15 cellular contexts compared by ENCODE assay signal in genomic region chr14:55118761-55119160, GRCh38. TPM values are rescaled to one million over a fixed set of nuclear protein-coding genes. Genes with fewer than 3 reads are reported as not detected.
DNase-seq lines count a peak whose midpoint lies in the region; ATAC-seq, FAIRE-seq and TF ChIP-seq lines count a peak whose summit lies in the region.
"Had no signal": no experiment of that assay in that cellular context is flagged by ENCODE, and none has a peak within 500 bp of the region (broad histone marks: within the 10 kb centered on the region; RNA-seq: fewer than 3 reads in every experiment).

No MANE protein-coding gene starts in this region.

- peaks cover 5% of the 10 kb centered on the region for H3K9me3 Mint-ChIP-seq in natural killer cell treated with Interleukin-12 subunit alpha and Interleukin-12 subunit beta and Interleukin-15 and Interleukin-18, amount 100 ng/mL, for 72 hours
- no peaks in the 10 kb centered on the region for H3K9me3 Mint-ChIP-seq in activated T-cell treated with anti-CD3 and anti-CD28 coated beads, Interleukin-2, amount 50 U/mL, for 24 hours
- H3K9me3 Mint-ChIP-seq: H9 had no signal

- no peak for TF ChIP-seq POLR2A in endothelial cell of umbilical vein (IDR thresholded peaks at IDR 0.05; ENCODE audit: low read depth, low read length)

- no peak overlapping the region for H3K23ac ChIP-seq in neuronal stem cell (ENCODE audit: low read depth, low read length, poor library complexity)

- H3K36me3 ChIP-seq in Panc1 (ENCODE audit: control insufficient read depth, insufficient read depth, low read length): no peaks in the 10 kb centered on the region
- no peaks in the 10 kb centered on the region for H3K36me3 ChIP-seq in endothelial cell of umbilical vein (ENCODE audit: control insufficient read depth in 2 of 2, extremely low read depth in 1 of 2, insufficient read depth in 2 of 2, low read length in 2 of 2)
- no peaks in the 10 kb centered on the region for H3K36me3 ChIP-seq in neuronal stem cell (replicated peaks in 1 of 2; ENCODE audit: control insufficient read depth in 2 of 2, insufficient read depth in 2 of 2, low read length in 2 of 2)
- H3K36me3 ChIP-seq in thoracic aorta: no peaks in the 10 kb centered on the region

- no peak overlapping the region for H2BK12ac ChIP-seq in neuronal stem cell (ENCODE audit: low read length)

- no peaks in the 10 kb centered on the region for H3K79me1 ChIP-seq in neuronal stem cell (ENCODE audit: low read depth, low read length)

- H3K9me3 ChIP-seq in Panc1 (ENCODE audit: control insufficient read depth, insufficient read depth, low read depth, low read length) (no peaks in the 10 kb centered on the region), endothelial cell of umbilical vein (replicated peaks; ENCODE audit: control insufficient read depth, insufficient read depth, low read length) (no peaks in the 10 kb centered on the region), neuronal stem cell (replicated peaks in 1 of 2; ENCODE audit: control insufficient read depth in 2 of 2, insufficient read depth in 1 of 2, low read depth in 1 of 2, low read length in 2 of 2) (no peaks in the 10 kb centered on the region), thoracic aorta (no peaks in the 10 kb centered on the region)

- BruUV-seq in Panc1 (replicated peaks; lab: Mats Ljungman, UMichigan) (no TSS peak), endothelial cell of umbilical vein (replicated peaks; lab: Mats Ljungman, UMichigan) (no TSS peak)

- no peak overlapping the region for H2BK15ac ChIP-seq in neuronal stem cell (ENCODE audit: low read length)

- peaks cover 35 to 41% of the 10 kb centered on the region in 2 donors for H3K4me1 Mint-ChIP-seq in natural killer cell treated with Interleukin-12 subunit alpha and Interleukin-12 subunit beta and Interleukin-15 and Interleukin-18, amount 100 ng/mL, for 72 hours (ENCODE audit: low read depth in 2 of 2)
- peaks cover 4% of the 10 kb centered on the region for H3K4me1 Mint-ChIP-seq in activated T-cell treated with anti-CD3 and anti-CD28 coated beads, Interleukin-2, amount 50 U/mL, for 24 hours (ENCODE audit: low read depth)

- no peak overlapping the region for H3K4ac ChIP-seq in neuronal stem cell (ENCODE audit: low read length)

- CTCF ChIA-PET in Panc1 (lab: Charles Lee): interaction anchor here (1.0 kb wide), 1 partner anchor 11 kb away, joined by 3 read pairs; no protein-coding TSS in a partner anchor
- CTCF ChIA-PET in endothelial cell of umbilical vein (lab: Charles Lee): interaction anchor here (0.6 to 2.3 kb wide), 8 partner anchors 11 to 42 kb away, joined by 3 to 13 read pairs (median 5); no protein-coding TSS in a partner anchor

- no CpG with 5 or more reads among the region's 3 CpGs for WGBS in neuronal stem cell (ENCODE audit: extremely low coverage in 2 of 2, insufficient read length in 2 of 2, insufficient replicate concordance in 1 of 2), 2 donors

- H3K9ac ChIP-seq in endothelial cell of umbilical vein (replicated peaks; ENCODE audit: extremely low read depth, insufficient read depth, low read length): no peak overlapping the region
- no peak overlapping the region for H3K9ac ChIP-seq in neuronal stem cell (ENCODE audit: low read depth, low read length, poor library complexity)
- H3K9ac ChIP-seq: KMS-11 had no signal

- no peak overlapping the region for H3K4me3 Mint-ChIP-seq in natural killer cell treated with Interleukin-12 subunit alpha and Interleukin-12 subunit beta and Interleukin-15 and Interleukin-18, amount 100 ng/mL, for 72 hours
- no peak overlapping the region for H3K4me3 Mint-ChIP-seq in activated T-cell treated with anti-CD3 and anti-CD28 coated beads, Interleukin-2, amount 50 U/mL, for 24 hours
- H3K4me3 Mint-ChIP-seq: H9 had no signal

- intact Hi-C loops in Panc1 (cut with micrococcal nuclease; ENCODE audit: unreplicated experiment): no loop called here
- intact Hi-C loops in endothelial cell of umbilical vein (cut with micrococcal nuclease): no loop called here

- no peak overlapping the region for H2BK120ac ChIP-seq in neuronal stem cell (ENCODE audit: low read depth, low read length)

- no peak overlapping the region for H3K4me3 ChIP-seq in Panc1 (ENCODE audit: low read depth in 2 of 2, low read length in 2 of 2)
- no peak overlapping the region for H3K4me3 ChIP-seq in endothelial cell of umbilical vein (replicated peaks in 1 of 3; ENCODE audit: insufficient read depth in 1 of 3, low read depth in 1 of 3, low read length in 3 of 3)
- H3K4me3 ChIP-seq in neuronal stem cell (ENCODE audit: low read length in 2 of 2): no peak overlapping the region
- H3K4me3 ChIP-seq in thoracic aorta: no peak overlapping the region

- no peak for ATAC-seq in Panc1
- no peak for ATAC-seq in thoracic aorta (ENCODE audit: insufficient number of reproducible peaks, low FRiP score, low read depth)
- ATAC-seq in natural killer cell treated with Interleukin-12 subunit alpha and Interleukin-12 subunit beta and Interleukin-15 and Interleukin-18, amount 100 ng/mL, for 72 hours: no peak
- ATAC-seq in GM21515 (IDR thresholded peaks at IDR 0.05; ENCODE audit: unreplicated experiment): no peak
- ATAC-seq in HG03571 (IDR thresholded peaks at IDR 0.05; ENCODE audit: unreplicated experiment): no peak

- peak overlapping the region; percentile 29; the same call in 1 of the 2 replicates for H3K27ac ChIP-seq in Panc1 (ENCODE audit: low read length)
- H3K27ac ChIP-seq in endothelial cell of umbilical vein (ENCODE audit: insufficient read depth, low read depth, low read length): no peak overlapping the region
- H3K27ac ChIP-seq in neuronal stem cell (replicated peaks; ENCODE audit: low read length): no peak overlapping the region
- peak overlapping the region; percentile 6 to 52 for H3K27ac ChIP-seq in thoracic aorta
- H3K27ac ChIP-seq: KMS-11 had no signal

- H4K8ac ChIP-seq in neuronal stem cell (ENCODE audit: low read depth, low read length): no peak overlapping the region

- no peak overlapping the region for H2BK5ac ChIP-seq in neuronal stem cell (ENCODE audit: low read length)

- dilution Hi-C loops in endothelial cell of umbilical vein (cut with MboI; ENCODE audit: extremely low pct_ligation_motif_present, low sequenced_read_pairs): no loop called here

- peaks cover 0 to 5% of the 10 kb centered on the region in 2 donors for H3K27me3 Mint-ChIP-seq in natural killer cell treated with Interleukin-12 subunit alpha and Interleukin-12 subunit beta and Interleukin-15 and Interleukin-18, amount 100 ng/mL, for 72 hours
- H3K27me3 Mint-ChIP-seq in activated T-cell treated with anti-CD3 and anti-CD28 coated beads, Interleukin-2, amount 50 U/mL, for 24 hours: no peaks in the 10 kb centered on the region

- H2AFZ ChIP-seq in endothelial cell of umbilical vein (ENCODE audit: low read depth, low read length): peak overlapping the region; percentile 46
- peak overlapping the region; percentile 76 for H2AFZ ChIP-seq in neuronal stem cell (ENCODE audit: low read length)

- no peak overlapping the region for H3K27ac Mint-ChIP-seq in natural killer cell treated with Interleukin-12 subunit alpha and Interleukin-12 subunit beta and Interleukin-15 and Interleukin-18, amount 100 ng/mL, for 72 hours
- H3K27ac Mint-ChIP-seq in activated T-cell treated with anti-CD3 and anti-CD28 coated beads, Interleukin-2, amount 50 U/mL, for 24 hours: no peak overlapping the region
- H3K27ac Mint-ChIP-seq: H9 had no signal

- POLR2A ChIA-PET in Panc1 (lab: Charles Lee) (no interaction called here), endothelial cell of umbilical vein (lab: Charles Lee) (interaction anchor here (1.1 kb wide), 1 partner anchor 11 kb away, joined by 3 read pairs; no protein-coding TSS in a partner anchor)

- peaks cover 5% of the 10 kb centered on the region for H3K36me3 Mint-ChIP-seq in natural killer cell treated with Interleukin-12 subunit alpha and Interleukin-12 subunit beta and Interleukin-15 and Interleukin-18, amount 100 ng/mL, for 72 hours
- no peaks in the 10 kb centered on the region for H3K36me3 Mint-ChIP-seq in activated T-cell treated with anti-CD3 and anti-CD28 coated beads, Interleukin-2, amount 50 U/mL, for 24 hours (ENCODE audit: low read depth)

- no peak for TF ChIP-seq CTCF in Panc1 (IDR thresholded peaks at IDR 0.05)
- TF ChIP-seq CTCF in endothelial cell of umbilical vein (IDR thresholded peaks at IDR 0.05; ENCODE audit: extremely low read depth in 1 of 2, insufficient read depth in 1 of 2, low read depth in 1 of 2, low read length in 2 of 2): no peak
- no peak for TF ChIP-seq CTCF in thoracic aorta (IDR thresholded peaks at IDR 0.05)

- no peak overlapping the region for H3K14ac ChIP-seq in neuronal stem cell (ENCODE audit: low read length)

- no peaks in the 10 kb centered on the region for H3K79me2 ChIP-seq in endothelial cell of umbilical vein (ENCODE audit: control insufficient read depth, insufficient read depth, low read length)

- H3K18ac ChIP-seq in neuronal stem cell (ENCODE audit: low read length): no peak overlapping the region

- in situ Hi-C loops in Panc1 (cut with HindIII; ENCODE audit: low pct_unique_long_range_greater_than_20kb, low sequenced_read_pairs): no loop called here

- H3K4me1 ChIP-seq in Panc1 (ENCODE audit: control insufficient read depth, insufficient read depth, low read length) (peaks cover 11% of the 10 kb centered on the region), endothelial cell of umbilical vein (ENCODE audit: control insufficient read depth, extremely low read depth, insufficient read depth, low read length) (no peaks in the 10 kb centered on the region), neuronal stem cell (ENCODE audit: control insufficient read depth in 2 of 2, insufficient read depth in 1 of 2, low read depth in 1 of 2, low read length in 2 of 2) (peaks cover 15 to 21% of the 10 kb centered on the region in 2 donors), thoracic aorta (ENCODE audit: control insufficient read depth in 1 of 2, low read depth in 2 of 2) (peaks cover 4 to 38% of the 10 kb centered on the region in 2 donors)

- H2AK5ac ChIP-seq in neuronal stem cell (ENCODE audit: low read depth, low read length): no peak overlapping the region

- H3K27me3 ChIP-seq in Panc1 (ENCODE audit: control insufficient read depth, insufficient read depth, low read length): no peaks in the 10 kb centered on the region
- no peaks in the 10 kb centered on the region for H3K27me3 ChIP-seq in endothelial cell of umbilical vein (ENCODE audit: control insufficient read depth in 2 of 2, insufficient read depth in 2 of 2, low read length in 2 of 2)
- no peaks in the 10 kb centered on the region for H3K27me3 ChIP-seq in neuronal stem cell (ENCODE audit: control insufficient read depth in 3 of 3, insufficient read depth in 3 of 3, low read depth in 1 of 3, low read length in 3 of 3)
- no peaks in the 10 kb centered on the region for H3K27me3 ChIP-seq in thoracic aorta (replicated peaks; ENCODE audit: insufficient read depth)

- no peak for DNase-seq in Panc1 (ENCODE audit: low read depth, low spot score)
- peak; percentile 56 for DNase-seq in endothelial cell of umbilical vein (ENCODE audit: low read depth, low spot score)
- no peak for DNase-seq in neuronal stem cell (ENCODE audit: low spot score)
- DNase-seq in thoracic aorta (ENCODE audit: low spot score): no peak
- no peak for DNase-seq in natural killer cell treated with Interleukin-12 subunit alpha and Interleukin-12 subunit beta and Interleukin-15 and Interleukin-18, amount 100 ng/mL, for 72 hours (ENCODE audit: low spot score)
- no peak for DNase-seq in activated T-cell treated with anti-CD3 and anti-CD28 coated beads, Interleukin-2, amount 50 U/mL, for 24 hours
- DNase-seq: activated CD8-positive, alpha-beta memory T cell treated with anti-CD3 and anti-CD28 coated beads for 24 hours; activated gamma-delta T cell; DND-41; H9; NCI-H146; stimulated activated naive CD4-positive, alpha-beta T cell had no signal

- H3K4me2 ChIP-seq in endothelial cell of umbilical vein (ENCODE audit: insufficient read depth, low read length) (no peak overlapping the region), neuronal stem cell (ENCODE audit: insufficient read depth, low read length, poor library complexity, severe bottlenecking) (no peak overlapping the region)
- H3K4me2 ChIP-seq: KMS-11 had no signal

- no peaks in the 10 kb centered on the region for H3K9me1 ChIP-seq in endothelial cell of umbilical vein (replicated peaks; ENCODE audit: control insufficient read depth, extremely low read depth, insufficient read depth, low read length)

- FAIRE-seq in endothelial cell of umbilical vein (lab: Jason Lieb, UNC): peak; percentile 8

- no peaks in the 10 kb centered on the region for H4K20me1 ChIP-seq in endothelial cell of umbilical vein (replicated peaks; ENCODE audit: control insufficient read depth, extremely low read depth, insufficient read depth, low read length)

- no peak overlapping the region for H4K91ac ChIP-seq in neuronal stem cell (ENCODE audit: low read depth, low read length, poor library complexity)

RNA-seq across cellular contexts. Expression of gene LGALS3, which starts 10.3 kb away (rescaled TPM):
- total RNA-seq in Panc1 (2021; ENCODE audit: unreplicated experiment) (146 TPM), endothelial cell of umbilical vein (27.8 and 33.8 TPM in 2 replicates), thoracic aorta (100 to 1,000 TPM; 195 to 237 TPM)
- 143 TPM for polyA plus RNA-seq in Panc1 (2012; ENCODE audit: insufficient read length)
- polyA plus RNA-seq in endothelial cell of umbilical vein: 55.1 and 68.1 TPM in 2 replicates
- polyA plus RNA-seq in endothelial cell of umbilical vein (2011; cell fraction: cytosol; rRNA removed): 20.6 and 31.7 TPM in 2 replicates
- polyA plus RNA-seq in endothelial cell of umbilical vein (2011; cell fraction: nucleus; rRNA removed): 13.9 and 16.4 TPM in 2 replicates
- polyA plus RNA-seq in endothelial cell of umbilical vein (2012): 49.4 and 57.6 TPM in 2 replicates
- polyA minus RNA-seq in endothelial cell of umbilical vein: 19.6 and 23.3 TPM in 2 replicates
- 99.8 TPM for polyA minus RNA-seq in endothelial cell of umbilical vein (2011; cell fraction: cytosol; rRNA and poly(A)+ RNA removed)
- polyA minus RNA-seq in endothelial cell of umbilical vein (2011; cell fraction: nucleus; rRNA and poly(A)+ RNA removed): 4.0 and 5.2 TPM in 2 replicates
- 2.4 TPM for polyA plus RNA-seq in neuronal stem cell (2013, experiment 1 of 2)
- polyA plus RNA-seq in neuronal stem cell (2013, experiment 2 of 2): 3.1 TPM
- 100 to 1,000 TPM; 161 to 224 TPM for total RNA-seq in natural killer cell treated with Interleukin-12 subunit alpha and Interleukin-12 subunit beta and Interleukin-15 and Interleukin-18, amount 100 ng/mL, for 72 hours

Comparison
In these comparisons a context has a peak if more than half of its experiments do, and no peak if none do; other contexts are left out.
1. H3K27ac ChIP-seq: peak in Panc1 (single experiment) and thoracic aorta (2 of 2); none in endothelial cell of umbilical vein (single experiment) and neuronal stem cell (single experiment).